8 cellular contexts compared by ENCODE assay signal in genomic region chr1:182587666-182588438, GRCh38. TPM values are rescaled to one million over a fixed set of nuclear protein-coding genes. Genes with fewer than 3 reads are reported as not detected.
DNase-seq lines count a peak whose midpoint lies in the region; ATAC-seq and TF ChIP-seq lines count a peak whose summit lies in the region.

No MANE protein-coding gene starts in this region.

- H3K27me3 Mint-ChIP-seq in Caco-2 (ENCODE audit: insufficient read depth, unreplicated experiment), result no peaks in the 10 kb centered on the region
- H3K27me3 Mint-ChIP-seq in IgD-negative memory B cell, result no peaks in the 10 kb centered on the region
- no peaks in the 10 kb centered on the region for H3K27me3 Mint-ChIP-seq in dendritic cell treated with granulocyte-macrophage colony-stimulating factor and Interleukin-4, amounts not matched to agents 40 ng/mL and 50 ng/mL, for 4 days

- peak overlapping the region; percentile 85 for H3K4me2 ChIP-seq in osteoblast (ENCODE audit: insufficient read depth, low read length)

- TF ChIP-seq CTCF in Caco-2 (IDR thresholded peaks at IDR 0.05; ENCODE audit: insufficient read depth in 1 of 2, low read depth in 1 of 2, low read length in 1 of 2, severe bottlenecking in 1 of 2, unreplicated experiment in 1 of 2) (no peak), osteoblast (IDR thresholded peaks at IDR 0.05; ENCODE audit: extremely low read depth, low read depth, low read length) (no peak)

- intact Hi-C loops in Caco-2 (cut with micrococcal nuclease; ENCODE audit: unreplicated experiment), result no loop called here
- intact Hi-C loops in dendritic cell treated with granulocyte-macrophage colony-stimulating factor and Interleukin-4, amounts not matched to agents 40 ng/mL and 50 ng/mL, for 4 days (cut with micrococcal nuclease), result loop anchor here (10.0 kb wide), 1 partner anchor 143 kb away; no protein-coding TSS in a partner anchor

- ATAC-seq in HG02623 (IDR thresholded peaks at IDR 0.05; ENCODE audit: unreplicated experiment), result no peak

- H3K27ac ChIP-seq in osteoblast (ENCODE audit: low read depth, low read length), result peak overlapping the region; percentile 72

- H2AFZ ChIP-seq in osteoblast (ENCODE audit: low read length), result peak overlapping the region; percentile 92

- H3K27me3 ChIP-seq in Caco-2 (replicated peaks; ENCODE audit: control insufficient read depth, insufficient read depth, low read length), result no peaks in the 10 kb centered on the region
- no peaks in the 10 kb centered on the region for H3K27me3 ChIP-seq in osteoblast (ENCODE audit: insufficient read depth, low read length)

- H3K4me1 Mint-ChIP-seq in Caco-2 (ENCODE audit: low read depth, unreplicated experiment) (no peaks in the 10 kb centered on the region), IgD-negative memory B cell (peaks cover 27 to 49% (median 40%) of the 10 kb centered on the region in 3 donors)
- H3K4me1 Mint-ChIP-seq in dendritic cell treated with granulocyte-macrophage colony-stimulating factor and Interleukin-4, amounts not matched to agents 40 ng/mL and 50 ng/mL, for 4 days (ENCODE audit: low read depth), result peaks cover 47% of the 10 kb centered on the region

- H4K20me1 ChIP-seq in osteoblast (ENCODE audit: insufficient read depth, low read length), result no peaks in the 10 kb centered on the region

- CTCF ChIA-PET in Caco-2 (lab: Charles Lee), result interaction anchor here (0.9 to 1.9 kb wide), 4 partner anchors 11 to 505 kb away, joined by 3 to 10 read pairs (median 6); no protein-coding TSS in a partner anchor

- H3K9me3 ChIP-seq in Caco-2, result no peaks in the 10 kb centered on the region
- no peaks in the 10 kb centered on the region for H3K9me3 ChIP-seq in osteoblast (ENCODE audit: low read depth, low read length)

- H3K4me3 ChIP-seq in Caco-2 (ENCODE audit: low read depth, low read length) (peak overlapping the region; percentile 41), osteoblast (ENCODE audit: insufficient read depth, low read length) (peak overlapping the region; percentile 74)

- DNase-seq in Caco-2 (no peak), osteoblast (ENCODE audit: insufficient read length, low spot score, missing footprints) (no peak), AG20443 (ENCODE audit: low spot score) (no peak), SW 1271 (lab: John Stamatoyannopoulos, UW) (no peak), AG08395 (ENCODE audit: low spot score) (no peak)

- peak overlapping the region; percentile 88 for H3K4me3 Mint-ChIP-seq in Caco-2 (ENCODE audit: unreplicated experiment)
- peak overlapping the region; percentile 98 to 100 (median 99) for H3K4me3 Mint-ChIP-seq in IgD-negative memory B cell
- peak overlapping the region; percentile 100 for H3K4me3 Mint-ChIP-seq in dendritic cell treated with granulocyte-macrophage colony-stimulating factor and Interleukin-4, amounts not matched to agents 40 ng/mL and 50 ng/mL, for 4 days

- POLR2A ChIA-PET in Caco-2 (lab: Charles Lee), result no interaction called here

- H3K79me2 ChIP-seq in osteoblast (ENCODE audit: insufficient read depth, low read length), result no peaks in the 10 kb centered on the region

- no peaks in the 10 kb centered on the region for H3K36me3 Mint-ChIP-seq in Caco-2 (ENCODE audit: insufficient read depth, unreplicated experiment)
- H3K36me3 Mint-ChIP-seq in IgD-negative memory B cell, result peaks cover 7% of the 10 kb centered on the region
- peaks cover 35% of the 10 kb centered on the region for H3K36me3 Mint-ChIP-seq in dendritic cell treated with granulocyte-macrophage colony-stimulating factor and Interleukin-4, amounts not matched to agents 40 ng/mL and 50 ng/mL, for 4 days (ENCODE audit: low read depth)

- H3K36me3 ChIP-seq in Caco-2 (ENCODE audit: control insufficient read depth, insufficient read depth, low read length) (no peaks in the 10 kb centered on the region), osteoblast (ENCODE audit: insufficient read depth, low read length) (no peaks in the 10 kb centered on the region)

- H3K27ac Mint-ChIP-seq in Caco-2 (ENCODE audit: unreplicated experiment) (no peak overlapping the region), IgD-negative memory B cell (peak overlapping the region; percentile 94 to 100 (median 99))
- peak overlapping the region; percentile 98 for H3K27ac Mint-ChIP-seq in dendritic cell treated with granulocyte-macrophage colony-stimulating factor and Interleukin-4, amounts not matched to agents 40 ng/mL and 50 ng/mL, for 4 days

- no peaks in the 10 kb centered on the region for H3K9me3 Mint-ChIP-seq in Caco-2 (ENCODE audit: unreplicated experiment)
- H3K9me3 Mint-ChIP-seq in IgD-negative memory B cell, result no peaks in the 10 kb centered on the region
- H3K9me3 Mint-ChIP-seq in dendritic cell treated with granulocyte-macrophage colony-stimulating factor and Interleukin-4, amounts not matched to agents 40 ng/mL and 50 ng/mL, for 4 days, result peaks cover 13% of the 10 kb centered on the region

- BruUV-seq in Caco-2 (replicated peaks; lab: Mats Ljungman, UMichigan), result no TSS peak

- no peaks in the 10 kb centered on the region for H3K4me1 ChIP-seq in Caco-2
- peaks cover 6% of the 10 kb centered on the region for H3K4me1 ChIP-seq in osteoblast (ENCODE audit: insufficient read depth, low read length)

RNA-seq across cellular contexts. Expression of gene RNASEL, which starts 1.2 kb away (rescaled TPM):
- total RNA-seq in Caco-2 (2022), result 2.7 and 2.9 TPM in 2 replicates
- 8.9 TPM for polyA plus RNA-seq in IgD-negative memory B cell
- total RNA-seq in osteoblast, result 7.2 and 9.1 TPM in 2 replicates

RNA-seq across cellular contexts. Expression of gene RGS16, which starts 16.3 kb away (rescaled TPM):
- total RNA-seq in Caco-2 (2022), result 0.77 and 1.2 TPM in 2 replicates
- 1.9 TPM for polyA plus RNA-seq in IgD-negative memory B cell
- total RNA-seq in osteoblast, result under 0.01 and 0.29 TPM in 2 replicates
